22 cellular contexts compared by ENCODE assay signal in the genomic region with DNA sequence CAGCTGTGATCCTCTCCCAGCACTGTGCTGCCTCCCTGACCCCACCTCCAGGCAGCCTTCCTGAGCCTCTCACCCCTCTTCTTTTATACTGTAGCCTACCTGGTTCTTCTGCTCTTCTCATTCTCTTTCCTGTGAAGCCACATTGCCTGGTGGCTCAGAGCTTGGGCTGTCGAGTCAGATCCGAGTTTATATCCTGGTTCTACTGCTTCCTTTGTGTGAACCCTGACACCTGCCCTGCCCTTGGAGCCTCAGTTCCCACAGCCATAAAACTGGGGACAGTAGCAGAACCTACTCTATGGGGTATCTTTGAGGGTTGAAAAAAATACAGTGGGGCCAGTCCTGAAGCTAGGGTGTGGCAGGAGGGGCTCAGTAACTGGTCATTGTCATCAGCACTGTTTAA.
"Had no signal": no experiment of that assay in that cellular context is flagged by ENCODE, and none has a peak within 500 bp of the region (broad histone marks: within the 10 kb centered on the region; RNA-seq: fewer than 3 reads in every experiment).

No MANE protein-coding gene starts in this region.

- DNase-seq: Kasumi-1, MM.1S, NCI-H1092 treated with DMSO at 0.1 percent for 48 hours, NCI-H1436, NCI-H187, NCI-H2029, NCI-H2081 treated with DMSO at 0.1 percent for 48 hours, NCI-H2171, NCI-H226, NCI-H446, NCI-H510A, NCI-H524 treated with DMSO at 0.1 percent for 48 hours, NCI-H69, NCI-H774, RPMI8226, SHP77, SJCRH30 had no signal

- H3K27me3 ChIP-seq: SJCRH30 had no signal

- H3K27ac Mint-ChIP-seq: IgD-negative memory B cell had no signal

- H3K4me1 ChIP-seq: SJCRH30 had no signal

- H3K27me3 Mint-ChIP-seq: IgD-negative memory B cell had no signal

- H3K9me3 Mint-ChIP-seq: IgD-negative memory B cell had no signal

- H3K4me3 ChIP-seq: K562, SJCRH30, SK-N-MC had no signal

- H3K27ac ChIP-seq: HL-60, KMS-11, SJCRH30, SK-N-MC had no signal

- ATAC-seq: K562 had no signal

- H3K4me3 Mint-ChIP-seq: IgD-negative memory B cell had no signal

- H3K4me1 Mint-ChIP-seq: IgD-negative memory B cell had no signal

- H3K4me2 ChIP-seq: KMS-11 had no signal

- H3K9me3 ChIP-seq: SJCRH30 had no signal

- H3K9ac ChIP-seq: KMS-11 had no signal
